In the genomic region with DNA sequence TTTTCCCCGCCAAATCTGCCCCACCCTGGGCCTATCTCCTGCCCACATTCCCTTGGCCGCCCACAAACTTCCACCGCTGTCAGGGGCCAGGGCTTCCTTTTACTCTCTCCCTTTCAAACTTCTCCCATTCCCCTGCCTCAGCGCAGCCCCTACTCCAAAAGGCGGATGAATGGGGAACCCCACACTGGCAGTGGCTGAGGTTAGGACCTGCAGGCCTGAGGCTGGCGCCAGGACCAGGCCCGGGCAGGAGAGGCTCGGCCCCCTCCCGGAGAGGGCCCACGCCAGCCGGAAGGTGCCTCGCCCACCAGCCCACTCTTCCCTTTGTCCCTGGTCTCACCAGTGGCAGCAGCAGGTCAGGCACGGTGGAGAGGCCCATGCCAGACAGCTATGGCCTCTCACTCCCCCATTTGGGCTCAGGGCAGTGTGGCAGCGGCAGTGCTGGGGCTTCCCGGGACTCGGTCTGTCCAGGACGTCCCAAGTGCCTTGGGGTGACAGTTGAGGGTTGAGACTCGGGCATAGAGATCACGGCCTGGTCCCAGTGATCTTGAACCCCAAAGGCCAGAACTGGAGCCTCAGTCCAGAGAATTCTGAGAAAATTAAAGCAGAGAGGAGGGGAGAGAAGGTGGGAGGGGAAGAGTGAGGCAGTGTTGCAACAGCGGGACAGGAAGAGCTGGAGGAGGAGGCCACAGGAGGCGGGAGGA, we compare ENCODE assay signal across 1 cellular context.
TF ChIP-seq lines count a peak whose summit lies in the region.

TNFRSF1A (minus strand) TSS at position 638 of the 701 bp plus-strand sequence; CDS start at position 376, 262 bp downstream.

TF ChIP-seq in K562, 482 proteins besides CTCF, POLR2A, EP300 and RAD21 (continued from another document and continues in another):
- TF ChIP-seq, protein P1, sequence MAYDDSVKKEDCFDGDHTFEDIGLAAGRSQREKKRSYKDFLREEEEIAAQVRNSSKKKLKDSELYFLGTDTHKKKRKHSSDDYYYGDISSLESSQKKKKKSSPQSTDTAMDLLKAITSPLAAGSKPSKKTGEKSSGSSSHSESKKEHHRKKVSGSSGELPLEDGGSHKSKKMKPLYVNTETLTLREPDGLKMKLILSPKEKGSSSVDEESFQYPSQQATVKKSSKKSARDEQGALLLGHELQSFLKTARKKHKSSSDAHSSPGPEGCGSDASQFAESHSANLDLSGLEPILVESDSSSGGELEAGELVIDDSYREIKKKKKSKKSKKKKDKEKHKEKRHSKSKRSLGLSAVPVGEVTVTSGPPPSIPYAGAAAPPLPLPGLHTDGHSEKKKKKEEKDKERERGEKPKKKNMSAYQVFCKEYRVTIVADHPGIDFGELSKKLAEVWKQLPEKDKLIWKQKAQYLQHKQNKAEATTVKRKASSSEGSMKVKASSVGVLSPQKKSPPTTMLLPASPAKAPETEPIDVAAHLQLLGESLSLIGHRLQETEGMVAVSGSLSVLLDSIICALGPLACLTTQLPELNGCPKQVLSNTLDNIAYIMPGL (CRISPR knock-in tag; IDR thresholded peaks at IDR 0.05), result no peak
- TF ChIP-seq, protein P2, sequence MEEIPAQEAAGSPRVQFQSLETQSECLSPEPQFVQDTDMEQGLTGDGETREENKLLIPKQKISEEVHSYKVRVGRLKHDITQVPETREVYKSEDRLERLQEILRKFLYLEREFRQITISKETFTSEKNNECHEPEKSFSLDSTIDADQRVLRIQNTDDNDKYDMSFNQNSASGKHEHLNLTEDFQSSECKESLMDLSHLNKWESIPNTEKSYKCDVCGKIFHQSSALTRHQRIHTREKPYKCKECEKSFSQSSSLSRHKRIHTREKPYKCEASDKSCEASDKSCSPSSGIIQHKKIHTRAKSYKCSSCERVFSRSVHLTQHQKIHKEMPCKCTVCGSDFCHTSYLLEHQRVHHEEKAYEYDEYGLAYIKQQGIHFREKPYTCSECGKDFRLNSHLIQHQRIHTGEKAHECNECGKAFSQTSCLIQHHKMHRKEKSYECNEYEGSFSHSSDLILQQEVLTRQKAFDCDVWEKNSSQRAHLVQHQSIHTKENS (CRISPR knock-in tag; IDR thresholded peaks at IDR 0.05), result no peak
- TF ChIP-seq TEAD4 (IDR thresholded peaks at IDR 0.05; ENCODE audit: low read length) (no peak; the same call in 1 of the 2 replicates), TEAD4 (CRISPR knock-in tag; IDR thresholded peaks at IDR 0.05; ENCODE audit: borderline replicate concordance) (no peak), CHD4 (IDR thresholded peaks at IDR 0.05; ENCODE audit: insufficient read depth, insufficient replicate concordance, low read depth, low read length, poor library complexity, severe bottlenecking) (no peak), FOXA1 (IDR thresholded peaks at IDR 0.05; ENCODE audit: borderline replicate concordance) (no peak), ZNF347 (CRISPR knock-in tag; IDR thresholded peaks at IDR 0.05; ENCODE audit: low read depth) (no peak), CBX1 (IDR thresholded peaks at IDR 0.05; ENCODE audit: low read depth) (no peak), CSDE1 (IDR thresholded peaks at IDR 0.05) (no peak), CBFA2T2 (conservative IDR thresholded peaks at IDR 0.05) (peak; percentile 59), HSF4 (CRISPR knock-in tag; IDR thresholded peaks at IDR 0.05; ENCODE audit: borderline replicate concordance) (no peak), CTBP1 (IDR thresholded peaks at IDR 0.05; ENCODE audit: borderline replicate concordance) (no peak; the same call in 1 of the 2 replicates), CGGBP1 (CRISPR knock-in tag; IDR thresholded peaks at IDR 0.05) (no peak), NR2C2 (CRISPR knock-in tag; IDR thresholded peaks at IDR 0.05) (no peak), NR2C2 (tag; IDR thresholded peaks at IDR 0.05) (no peak; the same call in 1 of the 2 replicates), CBX5 (IDR thresholded peaks at IDR 0.05; ENCODE audit: borderline replicate concordance, low read depth) (no peak), ETV1 (tag; conservative IDR thresholded peaks at IDR 0.05; ENCODE audit: low read depth) (peak; percentile 81), ZNF766 (CRISPR knock-in tag; conservative IDR thresholded peaks at IDR 0.05) (no peak), MEF2A (IDR thresholded peaks at IDR 0.05; ENCODE audit: control insufficient read depth, low read depth, low read length) (no peak), RNF219 (CRISPR knock-in tag; IDR thresholded peaks at IDR 0.05) (no peak), SMARCE1 (IDR thresholded peaks at IDR 0.05) (no peak), HNRNPK (IDR thresholded peaks at IDR 0.05; ENCODE audit: low read depth, low read length, poor library complexity, severe bottlenecking) (no peak), PTRF (tag; IDR thresholded peaks at IDR 0.05) (no peak), ZNF212 (CRISPR knock-in tag; IDR thresholded peaks at IDR 0.05) (no peak), ZBTB17 (CRISPR knock-in tag; IDR thresholded peaks at IDR 0.05) (no peak), ZNF134 (CRISPR knock-in tag; conservative IDR thresholded peaks at IDR 0.05) (no peak), BMI1 (IDR thresholded peaks at IDR 0.05; ENCODE audit: low read length) (no peak), SRF (CRISPR knock-in tag; IDR thresholded peaks at IDR 0.05) (no peak), BRD9 (IDR thresholded peaks at IDR 0.05; ENCODE audit: low read depth, partially characterized antibody) (peak; percentile 30), SRSF7 (optimal IDR thresholded peaks at IDR 0.05; ENCODE audit: low read depth, low read length) (no peak), SMAD4 (CRISPR knock-in tag; conservative IDR thresholded peaks at IDR 0.05) (no peak), ZNF280A (IDR thresholded peaks at IDR 0.05; ENCODE audit: low read depth, partially characterized antibody) (no peak), KDM4B (IDR thresholded peaks at IDR 0.05; ENCODE audit: borderline replicate concordance in 2 of 2, low read depth in 1 of 2) (no peak), ESRRB (CRISPR knock-in tag; IDR thresholded peaks at IDR 0.05; ENCODE audit: borderline replicate concordance) (no peak)
- TF ChIP-seq, protein P3, sequence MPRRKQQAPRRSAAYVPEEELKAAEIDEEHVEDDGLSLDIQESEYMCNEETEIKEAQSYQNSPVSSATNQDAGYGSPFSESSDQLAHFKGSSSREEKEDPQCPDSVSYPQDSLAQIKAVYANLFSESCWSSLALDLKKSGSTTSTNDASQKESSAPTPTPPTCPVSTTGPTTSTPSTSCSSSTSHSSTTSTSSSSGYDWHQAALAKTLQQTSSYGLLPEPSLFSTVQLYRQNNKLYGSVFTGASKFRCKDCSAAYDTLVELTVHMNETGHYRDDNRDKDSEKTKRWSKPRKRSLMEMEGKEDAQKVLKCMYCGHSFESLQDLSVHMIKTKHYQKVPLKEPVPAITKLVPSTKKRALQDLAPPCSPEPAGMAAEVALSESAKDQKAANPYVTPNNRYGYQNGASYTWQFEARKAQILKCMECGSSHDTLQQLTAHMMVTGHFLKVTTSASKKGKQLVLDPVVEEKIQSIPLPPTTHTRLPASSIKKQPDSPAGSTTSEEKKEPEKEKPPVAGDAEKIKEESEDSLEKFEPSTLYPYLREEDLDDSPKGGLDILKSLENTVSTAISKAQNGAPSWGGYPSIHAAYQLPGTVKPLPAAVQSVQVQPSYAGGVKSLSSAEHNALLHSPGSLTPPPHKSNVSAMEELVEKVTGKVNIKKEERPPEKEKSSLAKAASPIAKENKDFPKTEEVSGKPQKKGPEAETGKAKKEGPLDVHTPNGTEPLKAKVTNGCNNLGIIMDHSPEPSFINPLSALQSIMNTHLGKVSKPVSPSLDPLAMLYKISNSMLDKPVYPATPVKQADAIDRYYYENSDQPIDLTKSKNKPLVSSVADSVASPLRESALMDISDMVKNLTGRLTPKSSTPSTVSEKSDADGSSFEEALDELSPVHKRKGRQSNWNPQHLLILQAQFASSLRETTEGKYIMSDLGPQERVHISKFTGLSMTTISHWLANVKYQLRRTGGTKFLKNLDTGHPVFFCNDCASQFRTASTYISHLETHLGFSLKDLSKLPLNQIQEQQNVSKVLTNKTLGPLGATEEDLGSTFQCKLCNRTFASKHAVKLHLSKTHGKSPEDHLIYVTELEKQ (CRISPR knock-in tag; IDR thresholded peaks at IDR 0.05), result no peak
- TF ChIP-seq, protein P4, sequence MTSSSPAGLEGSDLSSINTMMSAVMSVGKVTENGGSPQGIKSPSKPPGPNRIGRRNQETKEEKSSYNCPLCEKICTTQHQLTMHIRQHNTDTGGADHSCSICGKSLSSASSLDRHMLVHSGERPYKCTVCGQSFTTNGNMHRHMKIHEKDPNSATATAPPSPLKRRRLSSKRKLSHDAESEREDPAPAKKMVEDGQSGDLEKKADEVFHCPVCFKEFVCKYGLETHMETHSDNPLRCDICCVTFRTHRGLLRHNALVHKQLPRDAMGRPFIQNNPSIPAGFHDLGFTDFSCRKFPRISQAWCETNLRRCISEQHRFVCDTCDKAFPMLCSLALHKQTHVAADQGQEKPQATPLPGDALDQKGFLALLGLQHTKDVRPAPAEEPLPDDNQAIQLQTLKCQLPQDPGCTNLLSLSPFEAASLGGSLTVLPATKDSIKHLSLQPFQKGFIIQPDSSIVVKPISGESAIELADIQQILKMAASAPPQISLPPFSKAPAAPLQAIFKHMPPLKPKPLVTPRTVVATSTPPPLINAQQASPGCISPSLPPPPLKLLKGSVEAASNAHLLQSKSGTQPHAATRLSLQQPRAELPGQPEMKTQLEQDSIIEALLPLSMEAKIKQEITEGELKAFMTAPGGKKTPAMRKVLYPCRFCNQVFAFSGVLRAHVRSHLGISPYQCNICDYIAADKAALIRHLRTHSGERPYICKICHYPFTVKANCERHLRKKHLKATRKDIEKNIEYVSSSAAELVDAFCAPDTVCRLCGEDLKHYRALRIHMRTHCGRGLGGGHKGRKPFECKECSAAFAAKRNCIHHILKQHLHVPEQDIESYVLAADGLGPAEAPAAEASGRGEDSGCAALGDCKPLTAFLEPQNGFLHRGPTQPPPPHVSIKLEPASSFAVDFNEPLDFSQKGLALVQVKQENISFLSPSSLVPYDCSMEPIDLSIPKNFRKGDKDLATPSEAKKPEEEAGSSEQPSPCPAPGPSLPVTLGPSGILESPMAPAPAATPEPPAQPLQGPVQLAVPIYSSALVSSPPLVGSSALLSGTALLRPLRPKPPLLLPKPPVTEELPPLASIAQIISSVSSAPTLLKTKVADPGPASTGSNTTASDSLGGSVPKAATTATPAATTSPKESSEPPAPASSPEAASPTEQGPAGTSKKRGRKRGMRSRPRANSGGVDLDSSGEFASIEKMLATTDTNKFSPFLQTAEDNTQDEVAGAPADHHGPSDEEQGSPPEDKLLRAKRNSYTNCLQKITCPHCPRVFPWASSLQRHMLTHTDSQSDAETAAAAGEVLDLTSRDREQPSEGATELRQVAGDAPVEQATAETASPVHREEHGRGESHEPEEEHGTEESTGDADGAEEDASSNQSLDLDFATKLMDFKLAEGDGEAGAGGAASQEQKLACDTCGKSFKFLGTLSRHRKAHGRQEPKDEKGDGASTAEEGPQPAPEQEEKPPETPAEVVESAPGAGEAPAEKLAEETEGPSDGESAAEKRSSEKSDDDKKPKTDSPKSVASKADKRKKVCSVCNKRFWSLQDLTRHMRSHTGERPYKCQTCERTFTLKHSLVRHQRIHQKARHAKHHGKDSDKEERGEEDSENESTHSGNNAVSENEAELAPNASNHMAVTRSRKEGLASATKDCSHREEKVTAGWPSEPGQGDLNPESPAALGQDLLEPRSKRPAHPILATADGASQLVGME (CRISPR knock-in tag; IDR thresholded peaks at IDR 0.05), result no peak
- TF ChIP-seq, protein P5, sequence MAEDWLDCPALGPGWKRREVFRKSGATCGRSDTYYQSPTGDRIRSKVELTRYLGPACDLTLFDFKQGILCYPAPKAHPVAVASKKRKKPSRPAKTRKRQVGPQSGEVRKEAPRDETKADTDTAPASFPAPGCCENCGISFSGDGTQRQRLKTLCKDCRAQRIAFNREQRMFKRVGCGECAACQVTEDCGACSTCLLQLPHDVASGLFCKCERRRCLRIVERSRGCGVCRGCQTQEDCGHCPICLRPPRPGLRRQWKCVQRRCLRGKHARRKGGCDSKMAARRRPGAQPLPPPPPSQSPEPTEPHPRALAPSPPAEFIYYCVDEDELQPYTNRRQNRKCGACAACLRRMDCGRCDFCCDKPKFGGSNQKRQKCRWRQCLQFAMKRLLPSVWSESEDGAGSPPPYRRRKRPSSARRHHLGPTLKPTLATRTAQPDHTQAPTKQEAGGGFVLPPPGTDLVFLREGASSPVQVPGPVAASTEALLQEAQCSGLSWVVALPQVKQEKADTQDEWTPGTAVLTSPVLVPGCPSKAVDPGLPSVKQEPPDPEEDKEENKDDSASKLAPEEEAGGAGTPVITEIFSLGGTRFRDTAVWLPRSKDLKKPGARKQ (CRISPR knock-in tag; IDR thresholded peaks at IDR 0.05), result no peak
